ENCODE assay signal across 16 cellular contexts in the genomic region with DNA sequence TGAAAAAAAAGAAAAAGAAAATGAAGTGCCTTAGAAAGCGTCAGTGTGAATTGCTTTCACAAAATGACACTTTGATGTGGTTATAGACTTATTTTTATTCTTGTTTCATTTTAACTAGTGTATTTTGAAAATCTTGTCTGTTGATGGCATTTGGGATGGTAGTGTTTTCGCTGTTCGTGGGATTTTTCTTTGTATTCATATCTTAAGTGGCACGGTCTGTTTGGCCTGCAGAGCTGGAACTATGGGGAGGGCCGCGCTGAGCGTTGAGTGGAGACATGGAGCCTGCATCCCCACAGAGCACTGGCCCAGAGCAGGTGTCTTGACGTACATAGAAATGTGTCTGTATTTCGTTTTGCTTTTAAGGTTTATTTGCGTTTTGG.
DNase-seq lines count a peak whose midpoint lies in the region; ATAC-seq and TF ChIP-seq lines count a peak whose summit lies in the region.
"Had no signal": no experiment of that assay in that cellular context is flagged by ENCODE, and none has a peak within 500 bp of the region (broad histone marks: within the 10 kb centered on the region; RNA-seq: fewer than 3 reads in every experiment).

No MANE protein-coding gene starts in this region.

- no peak for TF ChIP-seq CTCF in CD4-positive, alpha-beta T cell (IDR thresholded peaks at IDR 0.05)
- TF ChIP-seq CTCF in GM13977 (IDR thresholded peaks at IDR 0.05; ENCODE audit: extremely low read depth, insufficient read depth, missing control alignments) (no peak), endodermal cell (conservative IDR thresholded peaks at IDR 0.05) (no peak)

- H3K27me3 ChIP-seq in CD4-positive, alpha-beta T cell (ENCODE audit: control insufficient read depth, insufficient read depth, low read length), result no peaks in the 10 kb centered on the region
- H3K27me3 ChIP-seq in endodermal cell (ENCODE audit: control insufficient read depth, insufficient read depth, low read length, poor library complexity, severe bottlenecking), result no peaks in the 10 kb centered on the region
- H3K27me3 ChIP-seq: foreskin keratinocyte, pancreas, Peyer's patch had no signal

- peaks cover 61% of the 10 kb centered on the region for H3K4me1 Mint-ChIP-seq in CD4-positive, alpha-beta T cell (ENCODE audit: low read depth)
- H3K4me1 Mint-ChIP-seq in activated T-helper 17 cell treated with anti-CD3 and anti-CD28 coated beads, Interleukin-2, amount 50 U/mL, for 72 hours, result peaks cover 55% of the 10 kb centered on the region
- peaks cover 47 to 74% (median 68%) of the 10 kb centered on the region in 4 donors for H3K4me1 Mint-ChIP-seq in naive thymus-derived CD8-positive, alpha-beta T cell
- peaks cover 2% of the 10 kb centered on the region for H3K4me1 Mint-ChIP-seq in endodermal cell

- H3K27me3 Mint-ChIP-seq in CD4-positive, alpha-beta T cell, result no peaks in the 10 kb centered on the region
- H3K27me3 Mint-ChIP-seq in activated T-helper 17 cell treated with anti-CD3 and anti-CD28 coated beads, Interleukin-2, amount 50 U/mL, for 72 hours, result no peaks in the 10 kb centered on the region
- no peaks in the 10 kb centered on the region for H3K27me3 Mint-ChIP-seq in naive thymus-derived CD8-positive, alpha-beta T cell
- no peaks in the 10 kb centered on the region for H3K27me3 Mint-ChIP-seq in endodermal cell (ENCODE audit: insufficient read depth)

- POLR2A ChIA-PET in CD4-positive, alpha-beta T cell (lab: Charles Lee), result no interaction called here
- POLR2A ChIA-PET in naive thymus-derived CD8-positive, alpha-beta T cell (lab: Charles Lee), result no interaction called here

- in situ Hi-C loops in GM13977 (cut with MboI; ENCODE audit: low pct_unique_long_range_greater_than_20kb, low sequenced_read_pairs, unreplicated experiment), result no loop called here

- H3K36me3 ChIP-seq in endodermal cell (ENCODE audit: control insufficient read depth, insufficient read depth, low read length), result peaks cover 62% of the 10 kb centered on the region
- H3K36me3 ChIP-seq: pancreas had no signal

- H3K27ac Mint-ChIP-seq in CD4-positive, alpha-beta T cell, result peak overlapping the region; percentile 69
- H3K27ac Mint-ChIP-seq in activated T-helper 17 cell treated with anti-CD3 and anti-CD28 coated beads, Interleukin-2, amount 50 U/mL, for 72 hours, result peak overlapping the region; percentile 63
- H3K27ac Mint-ChIP-seq in naive thymus-derived CD8-positive, alpha-beta T cell, result peak overlapping the region; percentile 12 to 78 (median 42)
- no peak overlapping the region for H3K27ac Mint-ChIP-seq in endodermal cell

- peak; percentile 30 for ATAC-seq in CD4-positive, alpha-beta T cell (ENCODE audit: poor library complexity)
- ATAC-seq in activated T-helper 17 cell treated with anti-CD3 and anti-CD28 coated beads, Interleukin-2, amount 50 U/mL, for 72 hours (replicated peaks), result peak; percentile 85
- ATAC-seq in naive thymus-derived CD8-positive, alpha-beta T cell, result peak; percentile 18 to 42
- ATAC-seq in GM18519 (IDR thresholded peaks at IDR 0.05; ENCODE audit: low FRiP score, unreplicated experiment), result no peak
- ATAC-seq: pancreas had no signal

- peak overlapping the region; percentile 26 for H3K4me3 Mint-ChIP-seq in CD4-positive, alpha-beta T cell
- H3K4me3 Mint-ChIP-seq in activated T-helper 17 cell treated with anti-CD3 and anti-CD28 coated beads, Interleukin-2, amount 50 U/mL, for 72 hours, result peak overlapping the region; percentile 44
- H3K4me3 Mint-ChIP-seq in naive thymus-derived CD8-positive, alpha-beta T cell, result peak overlapping the region in 9 of 10 donors; percentile 28 to 72 (median 34)
- H3K4me3 Mint-ChIP-seq in endodermal cell, result no peak overlapping the region
- H3K4me3 Mint-ChIP-seq: HFFc6 had no signal

- no peaks in the 10 kb centered on the region for H3K9me3 Mint-ChIP-seq in CD4-positive, alpha-beta T cell
- H3K9me3 Mint-ChIP-seq in activated T-helper 17 cell treated with anti-CD3 and anti-CD28 coated beads, Interleukin-2, amount 50 U/mL, for 72 hours, result no peaks in the 10 kb centered on the region
- H3K9me3 Mint-ChIP-seq in naive thymus-derived CD8-positive, alpha-beta T cell, result no peaks in the 10 kb centered on the region
- H3K9me3 Mint-ChIP-seq in endodermal cell, result no peaks in the 10 kb centered on the region
- H3K9me3 Mint-ChIP-seq: HFFc6 had no signal

- CTCF ChIA-PET in CD4-positive, alpha-beta T cell (lab: Charles Lee), result no interaction called here

- H3K4me3 ChIP-seq in endodermal cell (ENCODE audit: low read length), result no peak overlapping the region
- H3K4me3 ChIP-seq: pancreas, Peyer's patch had no signal

- no peak overlapping the region for H3K9ac ChIP-seq in endodermal cell (ENCODE audit: extremely low read depth, low read length, poor library complexity, severe bottlenecking)

- no peak overlapping the region for H3K27ac ChIP-seq in CD4-positive, alpha-beta T cell (ENCODE audit: low read depth, low read length)
- no peak overlapping the region for H3K27ac ChIP-seq in endodermal cell (ENCODE audit: low read depth, low read length)
- H3K27ac ChIP-seq: C4-2B, foreskin keratinocyte, pancreas, Peyer's patch had no signal

- no peak for DNase-seq in CD4-positive, alpha-beta T cell
- peak; percentile 48 for DNase-seq in GM13977 (ENCODE audit: low spot score)
- peak in 1 of 10 donors; percentile 28 for DNase-seq in naive thymus-derived CD8-positive, alpha-beta T cell
- DNase-seq in endodermal cell, result no peak
- DNase-seq in mesenteric fat pad (ENCODE audit: low spot score), result no peak
- DNase-seq: effector CD8-positive, alpha-beta T cell; foreskin keratinocyte; GDM1; HFFc6; mesenchymal stem cell; NCI-H2227 treated with DMSO at 0.1 percent for 48 hours; pancreas; Peyer's patch had no signal

- H3K9me3 ChIP-seq in CD4-positive, alpha-beta T cell (ENCODE audit: control insufficient read depth, low read length), result no peaks in the 10 kb centered on the region
- H3K9me3 ChIP-seq in endodermal cell (ENCODE audit: control insufficient read depth, low read length), result no peaks in the 10 kb centered on the region
- H3K9me3 ChIP-seq: pancreas, Peyer's patch had no signal

- intact Hi-C loops in CD4-positive, alpha-beta T cell (cut with DNase I, micrococcal nuclease), result no loop called here

- peaks cover 86% of the 10 kb centered on the region for H3K36me3 Mint-ChIP-seq in CD4-positive, alpha-beta T cell (ENCODE audit: low read depth)
- H3K36me3 Mint-ChIP-seq in activated T-helper 17 cell treated with anti-CD3 and anti-CD28 coated beads, Interleukin-2, amount 50 U/mL, for 72 hours (ENCODE audit: low read depth), result peaks cover 85% of the 10 kb centered on the region
- peaks cover 0 to 72% (median 10%) of the 10 kb centered on the region in 3 donors for H3K36me3 Mint-ChIP-seq in naive thymus-derived CD8-positive, alpha-beta T cell
- H3K36me3 Mint-ChIP-seq in endodermal cell (ENCODE audit: low read depth), result peaks cover 58% of the 10 kb centered on the region

- WGBS in endodermal cell (ENCODE audit: insufficient coverage in 1 of 2, insufficient read length in 1 of 2), 2 experiments, result 88 to 95% methylated on average over 9 to 10 of the region's 10 CpGs

- H3K4me1 ChIP-seq in endodermal cell (ENCODE audit: control insufficient read depth, insufficient read depth, low read length), result no peaks in the 10 kb centered on the region
- H3K4me1 ChIP-seq: foreskin keratinocyte had no signal
